In genomic region chr6:139164001-139164400, GRCh38 we compare ENCODE assay signal across 12 cellular contexts. TPM values are rescaled to one million over a fixed set of nuclear protein-coding genes. Genes with fewer than 3 reads are reported as not detected.
DNase-seq lines count a peak whose midpoint lies in the region; ATAC-seq and TF ChIP-seq lines count a peak whose summit lies in the region.
"Had no signal": no experiment of that assay in that cellular context is flagged by ENCODE, and none has a peak within 500 bp of the region (broad histone marks: within the 10 kb centered on the region; RNA-seq: fewer than 3 reads in every experiment).

No MANE protein-coding gene starts in this region.

- peaks cover 85% of the 10 kb centered on the region for H3K4me1 Mint-ChIP-seq in activated T-cell treated with anti-CD3 and anti-CD28 coated beads, Interleukin-2, amount 50 U/mL, for 72 hours (ENCODE audit: low read depth)
- H3K4me1 Mint-ChIP-seq in immature natural killer cell = peaks cover 83 to 89% of the 10 kb centered on the region in 2 donors

- peaks cover 11 to 30% of the 10 kb centered on the region in 2 donors for H3K36me3 Mint-ChIP-seq in activated T-cell treated with anti-CD3 and anti-CD28 coated beads, Interleukin-2, amount 50 U/mL, for 72 hours (ENCODE audit: insufficient read depth in 2 of 2)
- H3K36me3 Mint-ChIP-seq in immature natural killer cell = peaks cover 0 to 19% (median 12%) of the 10 kb centered on the region in 3 donors

- H3K27ac Mint-ChIP-seq in activated T-cell treated with anti-CD3 and anti-CD28 coated beads, Interleukin-2, amount 50 U/mL, for 72 hours = peak overlapping the region; percentile 86
- H3K27ac Mint-ChIP-seq in immature natural killer cell = peak overlapping the region; percentile 13 to 84 (median 58)

- H3K36me3 ChIP-seq in A673 (ENCODE audit: insufficient read depth, low read length, poor library complexity, severe bottlenecking) (peaks cover 6% of the 10 kb centered on the region), HEK293 (ENCODE audit: control insufficient read depth in 2 of 2, insufficient read depth in 1 of 2, low read length in 2 of 2) (peaks cover 0 to 31% of the 10 kb centered on the region in 2 experiments; a peak in 1 of 3 replicates)

- TF ChIP-seq CTCF in A673 (conservative IDR thresholded peaks at IDR 0.05; ENCODE audit: low read depth, low read length) = no peak
- TF ChIP-seq CTCF in HEK293 (tag by site-specific recombination; IDR thresholded peaks at IDR 0.05) = 0 out of 2 replicates have a peak, but pooled peaks have one; percentile 12

- CTCF ChIA-PET in A673 (lab: Charles Lee) (no interaction called here), HEK293 (lab: Yijun Ruan, JAX) (interaction anchor here (0.6 kb wide), 1 partner anchor 40 kb away, joined by 3 read pairs; no protein-coding TSS in a partner anchor)

- H3K27me3 ChIP-seq in A673 (replicated peaks; ENCODE audit: insufficient read depth, low read depth, low read length, poor library complexity) = no peaks in the 10 kb centered on the region

- H3K27me3 Mint-ChIP-seq in activated T-cell treated with anti-CD3 and anti-CD28 coated beads, Interleukin-2, amount 50 U/mL, for 72 hours (ENCODE audit: low read depth) = no peaks in the 10 kb centered on the region
- H3K27me3 Mint-ChIP-seq in immature natural killer cell (ENCODE audit: low read depth in 3 of 3) = peaks cover 4 to 7% (median 4%) of the 10 kb centered on the region in 3 donors

- no peak for ATAC-seq in activated T-cell treated with anti-CD3 and anti-CD28 coated beads, Interleukin-2, amount 50 U/mL, for 72 hours (replicated peaks in 1 of 2)

- DNase-seq in A673 (ENCODE audit: low spot score) (peak; percentile 14), immature natural killer cell (no peak), Kasumi-1 (lab: John Stamatoyannopoulos, UW) (no peak), COLO829 (ENCODE audit: low spot score) (no peak), NCI-H446 treated with DMSO at 0.1 percent for 48 hours (lab: John Stamatoyannopoulos, UW) (no peak)
- DNase-seq in activated T-cell treated with anti-CD3 and anti-CD28 coated beads, Interleukin-2, amount 50 U/mL, for 72 hours = no peak
- no peak for DNase-seq in effector CD4-positive, alpha-beta T cell
- DNase-seq: cerebellar nuclear complex, foreskin melanocyte had no signal

- peak overlapping the region; percentile 17 to 58 for H3K4me3 Mint-ChIP-seq in activated T-cell treated with anti-CD3 and anti-CD28 coated beads, Interleukin-2, amount 50 U/mL, for 72 hours
- peak overlapping the region in 2 of 5 donors; percentile 14 to 44 for H3K4me3 Mint-ChIP-seq in immature natural killer cell

- H3K4me1 ChIP-seq in A673 (ENCODE audit: insufficient read depth, low read length, poor library complexity, severe bottlenecking) = no peaks in the 10 kb centered on the region
- peaks cover 12% of the 10 kb centered on the region for H3K4me1 ChIP-seq in HEK293 (ENCODE audit: control insufficient read depth, insufficient read depth, low read length)
- H3K4me1 ChIP-seq: prostate gland had no signal

- POLR2A ChIA-PET in A673 (lab: Charles Lee; ENCODE audit: low non-redundant PET) (no interaction called here), HEK293 (lab: Yijun Ruan, JAX) (no interaction called here)

- intact Hi-C loops in A673 (cut with micrococcal nuclease; ENCODE audit: unreplicated experiment) = no loop called here

- no TSS peak for BruUV-seq in A673 (replicated peaks; lab: Mats Ljungman, UMichigan)

- H3K4me3 ChIP-seq in A673 (ENCODE audit: low read depth, low read length, poor library complexity, severe bottlenecking) (no peak overlapping the region), HEK293 (ENCODE audit: low read depth, low read length) (no peak overlapping the region)
- H3K4me3 ChIP-seq: prostate gland had no signal

- H3K27ac ChIP-seq in A673 (ENCODE audit: low read depth, low read length, poor library complexity, severe bottlenecking) (no peak overlapping the region), HEK293 (ENCODE audit: extremely low read depth, low read depth, low read length) (no peak overlapping the region)
- H3K27ac ChIP-seq: prostate gland had no signal

- H3K9me3 ChIP-seq in A673 (ENCODE audit: low read depth, low read length, poor library complexity, severe bottlenecking) (no peaks in the 10 kb centered on the region), HEK293 (ENCODE audit: control insufficient read depth, insufficient read depth, low read depth, low read length) (no peaks in the 10 kb centered on the region)
- H3K9me3 ChIP-seq: Caco-2, prostate gland had no signal

- no peaks in the 10 kb centered on the region for H3K9me3 Mint-ChIP-seq in activated T-cell treated with anti-CD3 and anti-CD28 coated beads, Interleukin-2, amount 50 U/mL, for 72 hours
- H3K9me3 Mint-ChIP-seq in immature natural killer cell = no peaks in the 10 kb centered on the region

TF ChIP-seq in HEK293, 187 proteins besides CTCF, POLR2A, EP300 and RAD21:
- TF ChIP-seq ZNF10 (tag by site-specific recombination; IDR thresholded peaks at IDR 0.05) (no peak), ZSCAN4 (tag by site-specific recombination; IDR thresholded peaks at IDR 0.05) (0 out of 2 replicates have a peak, but pooled peaks have one; percentile 16)

RNA-seq across cellular contexts. Expression of gene HECA, which starts 29.1 kb away (rescaled TPM):
- 14.3 and 15.3 TPM in 2 replicates for total RNA-seq in A673 (2021)
- total RNA-seq in activated T-cell treated with anti-CD3 and anti-CD28 coated beads, Interleukin-2, amount 50 U/mL, for 72 hours = 10 to 100 TPM; 77.6 to 89.7 TPM
- polyA plus RNA-seq in immature natural killer cell = 1 to 10 TPM; 3.2 to 4.9 (median 3.8) TPM
